ENCODE assay signal across 10 cellular contexts in the genomic region with DNA sequence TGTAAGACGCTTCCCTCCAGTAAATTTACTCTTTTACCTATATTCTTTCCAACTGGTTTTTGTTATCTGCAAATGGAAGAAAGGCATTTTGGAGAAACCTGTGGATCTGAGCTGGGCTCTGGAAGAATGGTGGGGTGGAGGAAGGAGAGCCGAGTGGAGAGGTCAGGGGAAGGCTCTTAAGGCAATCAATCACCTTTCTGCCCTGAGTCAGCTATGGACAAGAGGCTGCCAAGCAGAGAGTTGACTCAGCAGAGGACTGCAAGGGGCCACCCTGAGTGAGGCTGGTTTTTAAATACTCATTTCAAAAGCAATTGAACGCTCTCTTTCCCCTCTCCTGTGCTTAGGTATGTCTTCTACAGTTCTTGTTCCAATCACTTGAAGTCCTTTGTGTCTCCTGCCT.
DNase-seq lines count a peak whose midpoint lies in the region; ATAC-seq and TF ChIP-seq lines count a peak whose summit lies in the region.
"Had no signal": no experiment of that assay in that cellular context is flagged by ENCODE, and none has a peak within 500 bp of the region (broad histone marks: within the 10 kb centered on the region; RNA-seq: fewer than 3 reads in every experiment).

No MANE protein-coding gene starts in this region.

- H3K4me3 ChIP-seq in adrenal gland (no peak overlapping the region), uterus (no peak overlapping the region)

- WGBS in adrenal gland, 4 donors, result 45 to 55% (median 52%) methylated on average over 3 of the region's 3 CpGs

- H3K4me3 Mint-ChIP-seq in mesothelial cell of epicardium, result no peak overlapping the region
- H3K4me3 Mint-ChIP-seq: activated T-helper 1 cell treated with anti-CD3 and anti-CD28 coated beads, Interleukin-12 subunit alpha, Interleukin-12 subunit beta, Interleukin-2, Interleukin-4 antibody, amounts not matched to agents 30 ng/mL and 10 ng/mL and 1 ng/mL, durations not matched to agents 14 hours and 24 hours and 36 hours had no signal

- ATAC-seq in HG02759 (IDR thresholded peaks at IDR 0.05; ENCODE audit: unreplicated experiment), result peak; percentile 78

- H3K4me1 ChIP-seq in adrenal gland (replicated peaks in 1 of 2), result peaks cover 4 to 15% of the 10 kb centered on the region in 2 donors
- H3K4me1 ChIP-seq in uterus, result peaks cover 0 to 4% of the 10 kb centered on the region in 2 donors

- no peak for TF ChIP-seq POLR2A in adrenal gland (IDR thresholded peaks at IDR 0.05)
- no peak for TF ChIP-seq POLR2A in uterus (IDR thresholded peaks at IDR 0.05)

- H3K27me3 Mint-ChIP-seq in mesothelial cell of epicardium (ENCODE audit: low read depth), result no peaks in the 10 kb centered on the region

- H3K9me3 Mint-ChIP-seq in mesothelial cell of epicardium, result peaks cover 10% of the 10 kb centered on the region
- H3K9me3 Mint-ChIP-seq: activated T-helper 1 cell treated with anti-CD3 and anti-CD28 coated beads, Interleukin-12 subunit alpha, Interleukin-12 subunit beta, Interleukin-2, Interleukin-4 antibody, amounts not matched to agents 30 ng/mL and 10 ng/mL and 1 ng/mL, durations not matched to agents 14 hours and 24 hours and 36 hours had no signal

- peaks cover 38% of the 10 kb centered on the region for H3K4me1 Mint-ChIP-seq in mesothelial cell of epicardium

- no peaks in the 10 kb centered on the region for H3K36me3 ChIP-seq in adrenal gland (replicated peaks in 1 of 2)
- H3K36me3 ChIP-seq in uterus, result no peaks in the 10 kb centered on the region

- no peaks in the 10 kb centered on the region for H3K36me3 Mint-ChIP-seq in mesothelial cell of epicardium

- TF ChIP-seq CTCF in adrenal gland (IDR thresholded peaks at IDR 0.05), result no peak
- TF ChIP-seq CTCF in mesothelial cell of epicardium (IDR thresholded peaks at IDR 0.05; ENCODE audit: unreplicated experiment), result no peak
- no peak for TF ChIP-seq CTCF in uterus (IDR thresholded peaks at IDR 0.05)

- peak overlapping the region in 1 of 5 donors; percentile 27 for H3K27ac ChIP-seq in adrenal gland
- no peak overlapping the region for H3K27ac ChIP-seq in uterus

- H3K27ac Mint-ChIP-seq in mesothelial cell of epicardium, result peak overlapping the region; percentile 64
- H3K27ac Mint-ChIP-seq: activated T-helper 1 cell treated with anti-CD3 and anti-CD28 coated beads, Interleukin-12 subunit alpha, Interleukin-12 subunit beta, Interleukin-2, Interleukin-4 antibody, amounts not matched to agents 30 ng/mL and 10 ng/mL and 1 ng/mL, durations not matched to agents 14 hours and 24 hours and 36 hours had no signal

- H3K27me3 ChIP-seq in adrenal gland (peaks cover 7% of the 10 kb centered on the region), uterus (no peaks in the 10 kb centered on the region)

- intact Hi-C loops in adrenal gland (cut with DNase I), result no loop called here
- intact Hi-C loops in uterus (cut with DNase I; ENCODE audit: low total_unique reads), result no loop called here

- DNase-seq in GM03348 (ENCODE audit: low spot score) (peak; percentile 26), adrenal gland (peak in 5 of 7 donors; percentile 30 to 54 (median 51)), mesothelial cell of epicardium (ENCODE audit: low spot score in 2 of 2, unreplicated experiment in 2 of 2) (no peak), NCI-H1092 (lab: John Stamatoyannopoulos, UW) (no peak), T-helper 2 cell (no peak), uterus (no peak)
- DNase-seq in effector CD8-positive, alpha-beta T cell (lab: John Stamatoyannopoulos, UW), result no peak
- DNase-seq: Kasumi-1 had no signal

- H3K9me3 ChIP-seq in adrenal gland (replicated peaks in 1 of 3) (no peaks in the 10 kb centered on the region), uterus (no peaks in the 10 kb centered on the region)

Comparison
In these comparisons a context has a peak if more than half of its experiments do, and no peak if none do; other contexts are left out.
1. DNase-seq: peak in GM03348 (single experiment) and adrenal gland (5 of 7); none in mesothelial cell of epicardium (0 of 2), NCI-H1092 (single experiment), T-helper 2 cell (0 of 5), uterus (0 of 2) and effector CD8-positive, alpha-beta T cell (single experiment).